In genomic region chr6:158334534-158334933, GRCh38 we compare ENCODE assay signal across 27 cellular contexts.
"Had no signal": no experiment of that assay in that cellular context is flagged by ENCODE, and none has a peak within 500 bp of the region (broad histone marks: within the 10 kb centered on the region; RNA-seq: fewer than 3 reads in every experiment).

No MANE protein-coding gene starts in this region.

- H3K36me3 ChIP-seq: colonic mucosa, gastroesophageal sphincter had no signal

- ATAC-seq: effector memory CD8-positive, alpha-beta T cell; esophagus mucosa; foreskin keratinocyte; gastrocnemius medialis; gastroesophageal sphincter; heart left ventricle; heart right ventricle had no signal

- FAIRE-seq: endothelial cell of umbilical vein had no signal

- H3K4me3 ChIP-seq: colonic mucosa, coronary artery, dorsolateral prefrontal cortex, esophagus squamous epithelium, gastrocnemius medialis, gastroesophageal sphincter, heart left ventricle, heart right ventricle, hepatocyte had no signal

- H3K27ac Mint-ChIP-seq: dendritic cell treated with granulocyte-macrophage colony-stimulating factor and Interleukin-4, amounts not matched to agents 40 ng/mL and 50 ng/mL, for 4 days; effector memory CD8-positive, alpha-beta T cell; endodermal cell had no signal

- H2AFZ ChIP-seq: hepatocyte had no signal

- H3K4me3 Mint-ChIP-seq: dendritic cell treated with granulocyte-macrophage colony-stimulating factor and Interleukin-4, amounts not matched to agents 40 ng/mL and 50 ng/mL, for 4 days; effector memory CD8-positive, alpha-beta T cell; endodermal cell had no signal

- H3K4me1 Mint-ChIP-seq: endodermal cell had no signal

- H3K27ac ChIP-seq: colonic mucosa, coronary artery, dorsolateral prefrontal cortex, epithelial cell of prostate, esophagus squamous epithelium, foreskin keratinocyte, gastrocnemius medialis, gastroesophageal sphincter, heart left ventricle, heart right ventricle, hepatocyte had no signal

- H3K27me3 ChIP-seq: colonic mucosa, dorsolateral prefrontal cortex, esophagus squamous epithelium, foreskin keratinocyte, gastrocnemius medialis, gastroesophageal sphincter, heart left ventricle, heart right ventricle, hepatocyte had no signal

- H3K4me1 ChIP-seq: esophagus squamous epithelium, gastroesophageal sphincter had no signal

- H3K4me2 ChIP-seq: hepatocyte had no signal

- DNase-seq: colonic mucosa; cortex of kidney; dermis blood vessel endothelial cell; dorsolateral prefrontal cortex; effector CD4-positive, alpha-beta T cell; effector CD8-positive, alpha-beta T cell; effector memory CD4-positive, alpha-beta T cell; effector memory CD8-positive, alpha-beta T cell; endodermal cell; erythroblast; esophagus squamous epithelium; foreskin fibroblast; foreskin keratinocyte; foreskin melanocyte; gastrocnemius medialis; glutamatergic neuron; head of caudate nucleus; heart left ventricle; heart right ventricle; hippocampal formation had no signal

- H3K9me3 ChIP-seq: colonic mucosa, esophagus squamous epithelium, gastrocnemius medialis, gastroesophageal sphincter had no signal

- H3K27me3 Mint-ChIP-seq: dendritic cell treated with granulocyte-macrophage colony-stimulating factor and Interleukin-4, amounts not matched to agents 40 ng/mL and 50 ng/mL, for 4 days; effector memory CD8-positive, alpha-beta T cell had no signal
